ENCODE assay signal across 8 cellular contexts in the genomic region with DNA sequence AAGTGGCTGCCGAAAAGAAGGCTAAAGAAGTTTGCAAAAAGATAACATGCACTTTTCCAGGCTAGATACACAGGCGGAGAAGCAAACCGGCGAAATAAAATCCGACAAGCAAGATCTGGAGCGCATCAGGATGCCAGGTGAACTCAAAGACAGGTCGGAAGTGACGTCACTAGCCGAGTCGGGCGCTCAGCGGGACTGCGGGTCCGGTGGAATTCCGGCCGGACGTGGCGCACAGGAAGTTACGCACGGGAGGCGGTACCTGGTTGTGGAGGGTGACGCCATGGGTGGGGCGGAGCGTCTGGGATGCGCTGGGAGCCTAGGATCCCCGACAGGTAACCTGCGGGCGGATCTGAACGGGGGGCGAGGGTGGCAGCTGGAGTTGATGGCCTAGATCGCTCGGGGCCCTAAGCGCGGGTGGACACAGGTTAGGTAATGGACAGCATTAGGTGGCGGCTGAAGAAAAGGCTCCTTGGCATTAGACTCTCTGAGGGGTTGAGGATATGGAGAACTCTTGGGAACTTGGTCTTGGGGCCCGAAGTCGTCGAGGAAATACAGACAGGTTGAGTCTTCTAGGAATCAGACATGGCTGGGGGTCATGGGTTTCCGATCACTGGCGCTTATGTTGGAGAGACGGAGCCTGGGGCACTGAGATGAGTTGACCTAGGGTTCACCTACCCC. TPM values are rescaled to one million over a fixed set of nuclear protein-coding genes. Genes with fewer than 3 reads are reported as not detected.
DNase-seq lines count a peak whose midpoint lies in the region; ATAC-seq, FAIRE-seq and TF ChIP-seq lines count a peak whose summit lies in the region.

No MANE protein-coding gene starts in this region.

- H4K20me1 ChIP-seq in GM12878 (ENCODE audit: control insufficient read depth, insufficient read depth), result no peaks in the 10 kb centered on the region

- H3K79me2 ChIP-seq in GM12878 (ENCODE audit: control insufficient read depth, insufficient read depth, low read length), result peaks cover 10% of the 10 kb centered on the region

- TF ChIP-seq POLR2A in GM12878 (IDR thresholded peaks at IDR 0.05; ENCODE audit: low read depth, low read length), result peak; percentile 80

- H3K36me3 ChIP-seq in GM12878 (ENCODE audit: control insufficient read depth in 2 of 2, insufficient read depth in 2 of 2, low read length in 1 of 2) (peaks cover 0 to 3% of the 10 kb centered on the region in 2 experiments; a peak in 1 of 4 replicates), rectal smooth muscle tissue (ENCODE audit: control insufficient read depth, insufficient read depth, low read length) (no peaks in the 10 kb centered on the region), aorta (ENCODE audit: control insufficient read depth in 1 of 2, insufficient read depth in 2 of 2, low read length in 1 of 2) (no peaks in the 10 kb centered on the region)

- ATAC-seq in GM18498 (IDR thresholded peaks at IDR 0.05; ENCODE audit: unreplicated experiment), result peak; percentile 100
- ATAC-seq in HG02885 (IDR thresholded peaks at IDR 0.05; ENCODE audit: poor library complexity, unreplicated experiment), result peak; percentile 100
- peak; percentile 98 for ATAC-seq in GM12878
- peak; percentile 98 for ATAC-seq in aorta (ENCODE audit: low FRiP score)

- intact Hi-C loops in GM12878 (cut with micrococcal nuclease; ENCODE audit: unreplicated experiment), result no loop called here
- intact Hi-C loops in aorta (cut with DNase I), result no loop called here

- TF ChIP-seq EP300 in GM12878 (IDR thresholded peaks at IDR 0.05; ENCODE audit: borderline replicate concordance in 1 of 2, control insufficient read depth in 1 of 2, low read depth in 2 of 2, low read length in 2 of 2), result peak in 1 of 2 experiments; percentile 18; a peak in 1 of 4 replicates

- H3K4me3 ChIP-seq in GM12878 (peak overlapping the region; percentile 78), rectal smooth muscle tissue (ENCODE audit: low read length) (peak overlapping the region; percentile 88), aorta (ENCODE audit: low read length in 2 of 2) (peak overlapping the region; percentile 81 to 85)

- RAD21 ChIA-PET in GM12878 (lab: Charles Lee; ENCODE audit: unreplicated experiment), result no interaction called here

- no peaks in the 10 kb centered on the region for H3K4me1 ChIP-seq in GM12878 (ENCODE audit: control insufficient read depth, insufficient read depth, low read length)
- H3K4me1 ChIP-seq in rectal smooth muscle tissue (ENCODE audit: control insufficient read depth, insufficient read depth, low read length), result peaks cover 7% of the 10 kb centered on the region
- no peaks in the 10 kb centered on the region for H3K4me1 ChIP-seq in aorta (ENCODE audit: control insufficient read depth in 1 of 2, insufficient read depth in 2 of 2, low read length in 2 of 2)

- POLR2A ChIA-PET in GM12878 (lab: Charles Lee), result no interaction called here

- no peak for TF ChIP-seq CTCF in GM12878 (IDR thresholded peaks at IDR 0.05 in 2 of 3, conservative IDR thresholded peaks at IDR 0.05 in 1 of 3; ENCODE audit: control insufficient read depth in 2 of 3, extremely low read depth in 1 of 3, insufficient read depth in 1 of 3, low read depth in 3 of 3, low read length in 3 of 3)

- H3K9ac ChIP-seq in GM12878 (ENCODE audit: control insufficient read depth, insufficient read depth, low read length) (peak overlapping the region; percentile 60), rectal smooth muscle tissue (ENCODE audit: low read length) (peak overlapping the region; percentile 52)

- BruUV-seq in GM12878 (replicated peaks; lab: Mats Ljungman, UMichigan), result TSS peak; percentile 87

- peak; percentile 86 for FAIRE-seq in GM12878 (lab: Jason Lieb, UNC)

- CTCF ChIA-PET in GM12878 (lab: Yijun Ruan, JAX), result no interaction called here

- 1% methylated on average over 41 of the region's 41 CpGs for WGBS in GM12878 (ENCODE audit: insufficient coverage, insufficient replicate concordance, low lambda C conversion rate, missing lambda C conversion rate)
- 2% methylated on average over 41 of the region's 41 CpGs for WGBS in aorta, 2 donors

- peak overlapping the region; percentile 93 for H2AFZ ChIP-seq in GM12878 (ENCODE audit: control insufficient read depth, low read depth, low read length)

- H3K9me3 ChIP-seq in GM12878 (replicated peaks; ENCODE audit: control insufficient read depth, insufficient read depth, low read length), result no peaks in the 10 kb centered on the region
- H3K9me3 ChIP-seq in aorta (ENCODE audit: control insufficient read depth, low read length), result no peaks in the 10 kb centered on the region

- SMC1A ChIA-PET in GM12878 (lab: Charles Lee; ENCODE audit: uncharacterized antibody, unreplicated experiment), result interaction anchor here (1.0 kb wide), 1 partner anchor 11 kb away, joined by 3 read pairs; no protein-coding TSS in a partner anchor

- peak overlapping the region; percentile 63 for H3K27ac ChIP-seq in GM12878 (ENCODE audit: control insufficient read depth, insufficient read depth)
- peak overlapping the region; percentile 27 for H3K27ac ChIP-seq in rectal smooth muscle tissue (ENCODE audit: low read depth, low read length)
- H3K27ac ChIP-seq in aorta (ENCODE audit: low read depth in 1 of 2, low read length in 2 of 2), result no peak overlapping the region

- H3K27me3 ChIP-seq in GM12878 (replicated peaks in 1 of 2; ENCODE audit: control insufficient read depth in 2 of 2, insufficient read depth in 2 of 2, low read length in 1 of 2) (no peaks in the 10 kb centered on the region), rectal smooth muscle tissue (ENCODE audit: control insufficient read depth, insufficient read depth, low read length) (no peaks in the 10 kb centered on the region), aorta (ENCODE audit: control insufficient read depth in 1 of 2, insufficient read depth in 2 of 2, low read length in 1 of 2) (no peaks in the 10 kb centered on the region)

- peak overlapping the region; percentile 77 for H3K4me2 ChIP-seq in GM12878 (ENCODE audit: control insufficient read depth, insufficient read depth)

- no peak for TF ChIP-seq RAD21 in GM12878 (IDR thresholded peaks at IDR 0.05; ENCODE audit: insufficient read depth, low read depth, low read length)

- DNase-seq in NCI-H2029 (lab: John Stamatoyannopoulos, UW) (peak; percentile 98), T1000 (lab: John Stamatoyannopoulos, UW) (peak; percentile 85), GM12878 (ENCODE audit: low read depth, low spot score) (peak; percentile 77), hippocampal formation (lab: John Stamatoyannopoulos, UW) (peak; percentile 89 to 90), aorta (peak; percentile 98 to 99)

- in situ Hi-C loops in GM12878 (cut with MboI), result no loop called here

TF ChIP-seq in GM12878, 131 proteins besides CTCF, POLR2A, EP300 and RAD21 (continues in another document):
- peak; percentile 96 for TF ChIP-seq ZBTB40 (IDR thresholded peaks at IDR 0.05; ENCODE audit: borderline replicate concordance)
- TF ChIP-seq MEF2A (IDR thresholded peaks at IDR 0.05; ENCODE audit: insufficient read depth, low read depth, low read length), result no peak

RNA-seq across cellular contexts. Expression of gene EHHADH, which starts 29.0 kb away (rescaled TPM):
- total RNA-seq in GM12878 (2013; cell fraction: nucleolus; rRNA removed), result 2.8 and 5.0 TPM in 2 replicates
- total RNA-seq in GM12878 (2014; rRNA removed) (4.9 and 5.1 TPM in 2 replicates), GM12878 (2014; rRNA removed; fragmentation: Illumina TruSeq; extraction: Trizol) (4.9 and 5.4 TPM in 2 replicates), GM12878 (2021) (6.8 and 7.7 TPM in 2 replicates), aorta (1 to 10 TPM; 1.8 to 6.1 TPM)
- 2.0 TPM for polyA plus RNA-seq in GM12878 (2011; ENCODE audit: low read depth)
- polyA plus RNA-seq in GM12878 (2011; rRNA removed) (0.96 and 1.5 TPM in 2 replicates), GM12878 (2014; fragmentation: Illumina TruSeq; extraction: Trizol) (5.5 and 6.3 TPM in 2 replicates), GM12878 (2014; fragmentation: Nextera tagmentation; extraction: Ambion mirVana) (1 to 10 TPM; 3.6 to 5.1 TPM), GM12878 (2014; rRNA removed) (3.6 and 4.2 TPM in 2 replicates), GM12878 (2016; fragmentation: Nextera tagmentation; extraction: Ambion mirVana) (1 to 10 TPM; 6.6 to 8.4 TPM), aorta (1 to 10 TPM; 2.5 to 5.1 TPM)
- 0.51 and 0.52 TPM in 2 replicates for polyA plus RNA-seq in GM12878 (2011; cell fraction: cytosol; rRNA removed)
- polyA plus RNA-seq in GM12878 (2011; cell fraction: nucleus; rRNA removed), result 0.19 and 0.57 TPM in 2 replicates
- polyA plus RNA-seq in GM12878 (2012), result 2.5 and 3.2 TPM in 2 replicates
- 0.80 and 1.6 TPM in 2 replicates for polyA minus RNA-seq in GM12878 (2011; rRNA and poly(A)+ RNA removed)
- polyA minus RNA-seq in GM12878 (2011; cell fraction: cytosol; rRNA and poly(A)+ RNA removed), result 1.4 TPM in 1 of 2 replicates, not detected in the other
- 0.19 TPM in 1 of 2 replicates, not detected in the other for polyA minus RNA-seq in GM12878 (2011; cell fraction: nucleus; rRNA and poly(A)+ RNA removed)

Comparison
In these comparisons a context has a peak if more than half of its experiments do, and no peak if none do; other contexts are left out.
1. H3K27ac ChIP-seq: peak in GM12878 (single experiment) and rectal smooth muscle tissue (single experiment); none in aorta (0 of 2).
2. Peak in every context shown above with its lines, with median percentiles within 50 percentile points of each other: ATAC-seq, DNase-seq and H3K4me3 ChIP-seq.